ENCODE assay signal across 15 cellular contexts in genomic region chr6:4295058-4295788, GRCh38.
DNase-seq lines count a peak whose midpoint lies in the region; ATAC-seq and TF ChIP-seq lines count a peak whose summit lies in the region.
"Had no signal": no experiment of that assay in that cellular context is flagged by ENCODE, and none has a peak within 500 bp of the region (broad histone marks: within the 10 kb centered on the region; RNA-seq: fewer than 3 reads in every experiment).

No MANE protein-coding gene starts in this region.

- H2BK20ac ChIP-seq in H9 (ENCODE audit: low read depth, low read length, poor library complexity, severe bottlenecking) = no peak overlapping the region

- POLR2A ChIA-PET in PC-3 (lab: Charles Lee; ENCODE audit: unreplicated experiment) = no interaction called here

- no peaks in the 10 kb centered on the region for H4K20me1 ChIP-seq in PC-3 (ENCODE audit: low read length)
- H4K20me1 ChIP-seq in H9 (ENCODE audit: control insufficient read depth, insufficient read depth, insufficient read length) = no peaks in the 10 kb centered on the region
- H4K20me1 ChIP-seq: BLaER1 treated with 17β-estradiol and CSF1 and Interleukin-3, amounts not matched to agents 10 nM and 100 nM had no signal

- H3K9me3 ChIP-seq in PC-3 (ENCODE audit: low read length) (no peaks in the 10 kb centered on the region), WERI-Rb-1 (ENCODE audit: severe bottlenecking) (peaks cover 10% of the 10 kb centered on the region), H9 (ENCODE audit: control insufficient read depth, low read depth, low read length) (no peaks in the 10 kb centered on the region)

- ATAC-seq in stimulated activated effector memory CD8-positive, alpha-beta T cell treated with anti-CD3 and anti-CD28 coated beads, Interleukin-12 subunit alpha, Interleukin-12 subunit beta, amount 100 ng/mL, for 72 hours = peak; percentile 24
- ATAC-seq in PC-3 (no peak), HG03432 (IDR thresholded peaks at IDR 0.05; ENCODE audit: unreplicated experiment) (no peak)
- ATAC-seq: CD8-positive, alpha-beta T cell had no signal

- H4K8ac ChIP-seq in H9 (replicated peaks; ENCODE audit: insufficient read length, low read depth, low read length) = no peak overlapping the region

- peaks cover 27% of the 10 kb centered on the region for H3K4me1 Mint-ChIP-seq in neural crest cell
- no peaks in the 10 kb centered on the region for H3K4me1 Mint-ChIP-seq in stimulated activated effector memory CD8-positive, alpha-beta T cell treated with anti-CD3 and anti-CD28 coated beads, Interleukin-12 subunit alpha, Interleukin-12 subunit beta, amount 100 ng/mL, for 72 hours
- H3K4me1 Mint-ChIP-seq in H9 = peaks cover 16 to 22% of the 10 kb centered on the region in 2 experiments
- H3K4me1 Mint-ChIP-seq: B cell had no signal

- H3K56ac ChIP-seq in H9 (ENCODE audit: insufficient read length, low read depth, low read length) = no peak overlapping the region

- H3K23ac ChIP-seq in H9 (ENCODE audit: insufficient read length, low read depth, low read length) = no peak overlapping the region

- H4K5ac ChIP-seq in H9 (ENCODE audit: insufficient read length, low read depth, low read length) = no peak overlapping the region

- H3K79me1 ChIP-seq in H9 (ENCODE audit: insufficient read depth, low read depth, low read length, poor library complexity, severe bottlenecking) = no peaks in the 10 kb centered on the region

- H3K4me3 Mint-ChIP-seq in neural crest cell = peak overlapping the region; percentile 48
- no peak overlapping the region for H3K4me3 Mint-ChIP-seq in stimulated activated effector memory CD8-positive, alpha-beta T cell treated with anti-CD3 and anti-CD28 coated beads, Interleukin-12 subunit alpha, Interleukin-12 subunit beta, amount 100 ng/mL, for 72 hours
- H3K4me3 Mint-ChIP-seq in H9 = no peak overlapping the region
- H3K4me3 Mint-ChIP-seq: B cell; CD8-positive, alpha-beta T cell had no signal

- no peak overlapping the region for H3K4ac ChIP-seq in H9 (ENCODE audit: low read depth, low read length)

- H3K4me2 ChIP-seq in PC-3 (ENCODE audit: low read length) (no peak overlapping the region), H9 (ENCODE audit: insufficient read depth, insufficient read length, low read length) (no peak overlapping the region)
- H3K4me2 ChIP-seq: BLaER1 treated with 17β-estradiol and CSF1 and Interleukin-3, amounts not matched to agents 10 nM and 100 nM had no signal

- no peak overlapping the region for H3K27ac Mint-ChIP-seq in neural crest cell (ENCODE audit: unreplicated experiment)
- H3K27ac Mint-ChIP-seq in stimulated activated effector memory CD8-positive, alpha-beta T cell treated with anti-CD3 and anti-CD28 coated beads, Interleukin-12 subunit alpha, Interleukin-12 subunit beta, amount 100 ng/mL, for 72 hours = no peak overlapping the region
- H3K27ac Mint-ChIP-seq in H9 = no peak overlapping the region
- H3K27ac Mint-ChIP-seq: B cell; CD8-positive, alpha-beta T cell had no signal

- no peak overlapping the region for H2BK15ac ChIP-seq in H9 (ENCODE audit: low read depth, low read length)

- H2AK5ac ChIP-seq in H9 (ENCODE audit: insufficient read length, low read length) = no peak overlapping the region

- H3K9me3 Mint-ChIP-seq in neural crest cell (peaks cover 7% of the 10 kb centered on the region), H9 (peaks cover 15 to 17% of the 10 kb centered on the region in 2 experiments)
- no peaks in the 10 kb centered on the region for H3K9me3 Mint-ChIP-seq in stimulated activated effector memory CD8-positive, alpha-beta T cell treated with anti-CD3 and anti-CD28 coated beads, Interleukin-12 subunit alpha, Interleukin-12 subunit beta, amount 100 ng/mL, for 72 hours
- H3K9me3 Mint-ChIP-seq: CD8-positive, alpha-beta T cell had no signal

- H3K4me1 ChIP-seq in PC-3 (ENCODE audit: insufficient read depth, low read length) = peaks cover 19% of the 10 kb centered on the region; the same call in 1 of the 2 replicates
- H3K4me1 ChIP-seq in H9 (ENCODE audit: insufficient read depth, low read length) = peaks cover 5% of the 10 kb centered on the region; the same call in 1 of the 2 replicates

- DNase-seq in RPMI7951 (ENCODE audit: low read depth) (peak; percentile 37), ecto neural progenitor cell (ENCODE audit: low spot score) (peak; percentile 28), neural crest cell (ENCODE audit: low read depth, low spot score) (peak; percentile 25), PC-3 (no peak), WERI-Rb-1 (no peak), H9 (no peak)
- no peak for DNase-seq in stimulated activated effector memory CD8-positive, alpha-beta T cell treated with anti-CD3 and anti-CD28 coated beads, Interleukin-12 subunit alpha, Interleukin-12 subunit beta, amount 100 ng/mL, for 72 hours (ENCODE audit: low spot score in 2 of 2)
- DNase-seq: CD8-positive, alpha-beta T cell; COR-L47; GOT3; H7 had no signal

- no peak overlapping the region for H3T11ph ChIP-seq in H9 (ENCODE audit: low read length)

- H3K36me3 ChIP-seq in PC-3 (ENCODE audit: low read depth, low read length) (no peaks in the 10 kb centered on the region), WERI-Rb-1 (no peaks in the 10 kb centered on the region)
- H3K36me3 ChIP-seq: BLaER1 treated with 17β-estradiol and CSF1 and Interleukin-3, amounts not matched to agents 10 nM and 100 nM had no signal

- H2BK5ac ChIP-seq in H9 (ENCODE audit: insufficient read length, low read length) = no peak overlapping the region

- H3F3A ChIP-seq in PC-3 (ENCODE audit: low read length, unreplicated experiment) = no peaks in the 10 kb centered on the region

- no peaks in the 10 kb centered on the region for H3K27me3 ChIP-seq in PC-3 (ENCODE audit: low read length)
- H3K27me3 ChIP-seq in WERI-Rb-1 (ENCODE audit: insufficient read depth, low read depth, severe bottlenecking) = peaks cover 62% of the 10 kb centered on the region
- no peaks in the 10 kb centered on the region for H3K27me3 ChIP-seq in H9 (ENCODE audit: insufficient read depth, low read length)
- H3K27me3 ChIP-seq: BLaER1 treated with 17β-estradiol and CSF1 and Interleukin-3, amounts not matched to agents 10 nM and 100 nM had no signal

- TF ChIP-seq CTCF in neural crest cell (conservative IDR thresholded peaks at IDR 0.05) (no peak), PC-3 (conservative IDR thresholded peaks at IDR 0.05; ENCODE audit: low read depth, low read length) (no peak), WERI-Rb-1 (IDR thresholded peaks at IDR 0.05; ENCODE audit: low read depth, low read length) (no peak), H9 (conservative IDR thresholded peaks at IDR 0.05) (no peak)

- H3K18ac ChIP-seq in H9 (ENCODE audit: insufficient read length, low read depth, low read length) = no peak overlapping the region

- no peak overlapping the region for H2BK12ac ChIP-seq in H9 (ENCODE audit: insufficient read length, low read depth, low read length)

- no peak overlapping the region for H4K91ac ChIP-seq in H9 (ENCODE audit: insufficient read length, low read depth, low read length)

- no peaks in the 10 kb centered on the region for H3K9me2 ChIP-seq in PC-3 (replicated peaks; ENCODE audit: low read length)

- no TSS peak for BruUV-seq in PC-3 (replicated peaks; lab: Mats Ljungman, UMichigan)

- H2BK120ac ChIP-seq in H9 (ENCODE audit: low read depth, low read length, poor library complexity, severe bottlenecking) = no peak overlapping the region

- no peak overlapping the region for H2AFZ ChIP-seq in PC-3 (ENCODE audit: low read length)
- no peak overlapping the region for H2AFZ ChIP-seq in H9 (ENCODE audit: low read length)

- WGBS in H9 (ENCODE audit: extremely low coverage, insufficient read length, low lambda C conversion rate) = no CpG with 5 or more reads among the region's 10 CpGs

- CTCF ChIA-PET in PC-3 (lab: Charles Lee) = no interaction called here

- H3K9ac ChIP-seq in PC-3 (ENCODE audit: low read length) (no peak overlapping the region), H9 (ENCODE audit: extremely low read depth, insufficient read length, low read length) (no peak overlapping the region)
- H3K9ac ChIP-seq: BLaER1 treated with 17β-estradiol and CSF1 and Interleukin-3, amounts not matched to agents 10 nM and 100 nM had no signal

- H3K23me2 ChIP-seq in H9 (ENCODE audit: insufficient read length, low read depth, low read length, poor library complexity, severe bottlenecking) = no peaks in the 10 kb centered on the region

- no peaks in the 10 kb centered on the region for H3K27me3 Mint-ChIP-seq in neural crest cell (ENCODE audit: low read depth)
- H3K27me3 Mint-ChIP-seq in H9 (ENCODE audit: low read depth) = no peaks in the 10 kb centered on the region; the same call in none of the 2 replicates

- H3K79me2 ChIP-seq in PC-3 (ENCODE audit: low read length) = no peaks in the 10 kb centered on the region
- H3K79me2 ChIP-seq in H9 (ENCODE audit: insufficient read depth, low read length) = no peaks in the 10 kb centered on the region

- H3K4me3 ChIP-seq in PC-3 (ENCODE audit: low read length) (no peak overlapping the region), WERI-Rb-1 (ENCODE audit: low read depth, low read length) (no peak overlapping the region)
- H3K4me3 ChIP-seq: BLaER1 treated with 17β-estradiol and CSF1 and Interleukin-3, amounts not matched to agents 10 nM and 100 nM had no signal

- no peak overlapping the region for H3K27ac ChIP-seq in PC-3 (ENCODE audit: low read length)
- no peak overlapping the region for H3K27ac ChIP-seq in WERI-Rb-1
- no peak overlapping the region for H3K27ac ChIP-seq in H9 (ENCODE audit: insufficient read length, low read depth, low read length)
- H3K27ac ChIP-seq: BLaER1 treated with 17β-estradiol and CSF1 and Interleukin-3, amounts not matched to agents 10 nM and 100 nM; HL-60 had no signal

- intact Hi-C loops in PC-3 (cut with micrococcal nuclease) = no loop called here

- H3K14ac ChIP-seq in H9 (ENCODE audit: insufficient read depth, low read length) = no peak overlapping the region

- H3K36me3 Mint-ChIP-seq in neural crest cell (ENCODE audit: low read depth) (peaks cover 12% of the 10 kb centered on the region), H9 (ENCODE audit: insufficient read depth in 1 of 3, low read depth in 3 of 3) (peaks cover 0 to 20% (median 6%) of the 10 kb centered on the region in 3 experiments; a peak in 4 of 7 replicates)
- no peaks in the 10 kb centered on the region for H3K36me3 Mint-ChIP-seq in stimulated activated effector memory CD8-positive, alpha-beta T cell treated with anti-CD3 and anti-CD28 coated beads, Interleukin-12 subunit alpha, Interleukin-12 subunit beta, amount 100 ng/mL, for 72 hours
- H3K36me3 Mint-ChIP-seq: CD8-positive, alpha-beta T cell had no signal

Comparison
In these comparisons a context has a peak if more than half of its experiments do, and no peak if none do; other contexts are left out.
1. DNase-seq: peak in RPMI7951 (single experiment), ecto neural progenitor cell (single experiment) and neural crest cell (single experiment); none in stimulated activated effector memory CD8-positive, alpha-beta T cell treated with anti-CD3 and anti-CD28 coated beads, Interleukin-12 subunit alpha, Interleukin-12 subunit beta, amount 100 ng/mL, for 72 hours (0 of 2), PC-3 (single experiment), WERI-Rb-1 (single experiment) and H9 (single experiment).